Comparison of ENCODE assay signal across 10 cellular contexts in the genomic region with DNA sequence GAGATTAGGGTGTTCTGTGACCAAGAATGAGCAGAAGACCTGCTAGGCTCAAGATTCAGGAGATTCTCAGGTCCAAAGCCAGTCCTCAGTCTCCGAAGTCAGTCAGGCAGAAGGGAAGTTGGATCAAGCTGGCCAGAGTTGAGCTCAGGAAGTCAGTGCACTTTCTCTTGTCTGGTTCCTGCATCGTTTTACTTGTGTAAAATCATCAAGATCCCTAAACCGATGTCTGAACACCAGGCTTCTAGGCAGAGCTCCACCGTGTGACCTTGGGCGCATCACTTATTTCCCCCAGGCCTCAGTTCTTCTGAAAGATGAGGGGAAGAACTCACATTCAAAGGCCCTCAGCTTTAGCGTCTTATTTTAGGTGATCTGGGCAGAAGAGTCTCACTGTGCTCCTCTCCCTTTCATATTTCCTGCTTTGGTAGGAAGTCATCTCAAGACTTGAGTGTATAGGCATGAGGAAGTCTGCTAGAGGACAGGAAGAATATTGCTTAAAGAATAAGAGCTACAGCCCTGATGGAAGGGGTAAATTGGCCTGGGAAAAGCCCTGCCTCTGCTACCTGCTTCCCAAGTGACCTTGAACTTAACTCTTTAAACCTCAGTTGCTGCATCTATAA. TPM values are rescaled to one million over a fixed set of nuclear protein-coding genes. Genes with fewer than 3 reads are reported as not detected.
DNase-seq lines count a peak whose midpoint lies in the region; ATAC-seq and TF ChIP-seq lines count a peak whose summit lies in the region.
"Had no signal": no experiment of that assay in that cellular context is flagged by ENCODE, and none has a peak within 500 bp of the region (broad histone marks: within the 10 kb centered on the region; RNA-seq: fewer than 3 reads in every experiment).

No MANE protein-coding gene starts in this region.

- peak overlapping the region; percentile 3 for H3K4me3 ChIP-seq in CD8-positive, alpha-beta memory T cell (ENCODE audit: low read length)
- H3K4me3 ChIP-seq in body of pancreas (no peak overlapping the region), neutrophil (ENCODE audit: low read depth in 1 of 2, low read length in 1 of 2) (peak overlapping the region in 1 of 2 experiments; percentile 14)

- H3K4me1 ChIP-seq in CD8-positive, alpha-beta memory T cell (ENCODE audit: insufficient read depth, low read length): peaks cover 37% of the 10 kb centered on the region
- H3K4me1 ChIP-seq in body of pancreas (peaks cover 55% of the 10 kb centered on the region), neutrophil (ENCODE audit: control insufficient read depth in 1 of 2, insufficient read depth in 1 of 2, low read depth in 1 of 2, low read length in 1 of 2) (peaks cover 42 to 50% of the 10 kb centered on the region in 2 experiments)

- H3K27me3 Mint-ChIP-seq in CD8-positive, alpha-beta memory T cell: no peaks in the 10 kb centered on the region

- 48 to 58% methylated on average over 6 of the region's 6 CpGs for WGBS in body of pancreas, 2 donors

- peaks cover 0 to 2% (median 0%) of the 10 kb centered on the region in 3 donors for H3K36me3 Mint-ChIP-seq in CD8-positive, alpha-beta memory T cell

- H3K4me3 Mint-ChIP-seq in CD8-positive, alpha-beta memory T cell: peak overlapping the region in 3 of 7 donors; percentile 46 to 61 (median 49)

- no peaks in the 10 kb centered on the region for H3K36me3 ChIP-seq in CD8-positive, alpha-beta memory T cell (ENCODE audit: insufficient read depth, low read length)
- H3K36me3 ChIP-seq in body of pancreas (replicated peaks in 1 of 2; ENCODE audit: insufficient read depth in 1 of 2, low read depth in 2 of 2) (no peaks in the 10 kb centered on the region), neutrophil (no peaks in the 10 kb centered on the region)

- no peaks in the 10 kb centered on the region for H3K9me3 Mint-ChIP-seq in CD8-positive, alpha-beta memory T cell

- H3K27ac ChIP-seq in CD8-positive, alpha-beta memory T cell (ENCODE audit: low read depth, low read length): no peak overlapping the region
- H3K27ac ChIP-seq in body of pancreas: peak overlapping the region in 3 of 4 donors; percentile 53 to 81 (median 64)
- peak overlapping the region; percentile 86 for H3K27ac ChIP-seq in neutrophil
- H3K27ac ChIP-seq: KMS-11 had no signal

- peaks cover 41 to 76% (median 72%) of the 10 kb centered on the region in 3 donors for H3K4me1 Mint-ChIP-seq in CD8-positive, alpha-beta memory T cell

- DNase-seq in CD8-positive, alpha-beta memory T cell: peak in 1 of 5 donors; percentile 23
- DNase-seq in MV-4-11 (lab: John Stamatoyannopoulos, UW): peak; percentile 22
- DNase-seq in body of pancreas: no peak
- DNase-seq: NCI-H524 treated with DMSO at 0.1 percent for 48 hours had no signal

- no peaks in the 10 kb centered on the region for H3K27me3 ChIP-seq in CD8-positive, alpha-beta memory T cell (ENCODE audit: insufficient read depth, low read length, poor library complexity, severe bottlenecking)
- H3K27me3 ChIP-seq in body of pancreas (no peaks in the 10 kb centered on the region), neutrophil (no peaks in the 10 kb centered on the region)

- intact Hi-C loops in body of pancreas (cut with DNase I): no loop called here

- no peak for ATAC-seq in body of pancreas
- ATAC-seq in HG02610 (IDR thresholded peaks at IDR 0.05; ENCODE audit: unreplicated experiment): no peak
- no peak for ATAC-seq in GM21390 (IDR thresholded peaks at IDR 0.05; ENCODE audit: unreplicated experiment)
- ATAC-seq in HG03139 (IDR thresholded peaks at IDR 0.05; ENCODE audit: unreplicated experiment): no peak
- ATAC-seq in HG02571 (IDR thresholded peaks at IDR 0.05; ENCODE audit: unreplicated experiment): no peak

- POLR2A ChIA-PET in CD8-positive, alpha-beta memory T cell (lab: Charles Lee): no interaction called here

- peak overlapping the region; percentile 1 to 88 (median 64) for H3K27ac Mint-ChIP-seq in CD8-positive, alpha-beta memory T cell

- TF ChIP-seq POLR2A in body of pancreas (IDR thresholded peaks at IDR 0.05): no peak

- TF ChIP-seq CTCF in body of pancreas (IDR thresholded peaks at IDR 0.05): no peak
- no peak for TF ChIP-seq CTCF in neutrophil (IDR thresholded peaks at IDR 0.05)

- no peaks in the 10 kb centered on the region for H3K9me3 ChIP-seq in CD8-positive, alpha-beta memory T cell (ENCODE audit: low read length)
- no peaks in the 10 kb centered on the region for H3K9me3 ChIP-seq in body of pancreas
- H3K9me3 ChIP-seq in neutrophil: no peaks in the 10 kb centered on the region

- CTCF ChIA-PET in CD8-positive, alpha-beta memory T cell (lab: Charles Lee): interaction anchor here (1.0 to 1.6 kb wide), 2 partner anchors 19 to 26 kb away, joined by 3 to 4 read pairs; no protein-coding TSS in a partner anchor

RNA-seq across cellular contexts. Expression of gene NF2, which starts 20.2 kb away (rescaled TPM):
- total RNA-seq in CD8-positive, alpha-beta memory T cell: 10 to 100 TPM; 51.6 to 53.3 TPM
- polyA plus RNA-seq in CD8-positive, alpha-beta memory T cell: 21.4 TPM
- total RNA-seq in body of pancreas: 10 to 100 TPM; 21.4 to 26.5 TPM

RNA-seq across cellular contexts. Expression of gene NIPSNAP1, which starts 42.7 kb away (rescaled TPM):
- 10 to 100 TPM; 39.6 to 40.3 TPM for total RNA-seq in CD8-positive, alpha-beta memory T cell
- 52.3 TPM for polyA plus RNA-seq in CD8-positive, alpha-beta memory T cell
- total RNA-seq in body of pancreas: 10 to 100 TPM in 1 of 2 donors, 1 to 10 TPM in 1; 9.2 to 25.4 TPM
